ENCODE assay signal across 8 cellular contexts in genomic region chr1:59879556-59879955, GRCh38.
DNase-seq lines count a peak whose midpoint lies in the region.

No MANE protein-coding gene starts in this region.

- H3K4me3 ChIP-seq in iPS DF 6.9 (ENCODE audit: low read length) = no peak overlapping the region

- H3K9me3 ChIP-seq in iPS DF 6.9 (ENCODE audit: control insufficient read depth, insufficient read depth, low read length) = no peaks in the 10 kb centered on the region

- no CpG with 5 or more reads among the region's 5 CpGs for WGBS in iPS DF 6.9 (ENCODE audit: insufficient coverage, insufficient read length)

- DNase-seq in NCI-H2081 (lab: John Stamatoyannopoulos, UW) (peak; percentile 38 to 54), NCI-H2081 treated with DMSO at 0.1 percent for 48 hours (lab: John Stamatoyannopoulos, UW) (no peak), HPDE6-E6E7 (ENCODE audit: extremely low spot score) (peak; percentile 67), SHP77 (lab: John Stamatoyannopoulos, UW) (peak; percentile 20 to 50), amygdala (lab: John Stamatoyannopoulos, UW) (peak in 39 of 56 donors; percentile 1 to 85 (median 33)), iPS DF 6.9 (ENCODE audit: low read depth, low spot score) (peak; percentile 57), GF-D8 (lab: John Stamatoyannopoulos, UW) (no peak)
- peak; percentile 43 to 53 for DNase-seq in stimulated activated CD4-positive, alpha-beta T cell treated with anti-CD3 and anti-CD28 coated beads, Interleukin-2, amount 100 ng/mL, for 24 hours

- H3K27ac ChIP-seq in iPS DF 6.9 (ENCODE audit: low read length) = no peak overlapping the region

- H3K4me1 ChIP-seq in iPS DF 6.9 (ENCODE audit: control insufficient read depth, insufficient read depth, low read length) = no peaks in the 10 kb centered on the region

- no peaks in the 10 kb centered on the region for H3K27me3 ChIP-seq in iPS DF 6.9 (ENCODE audit: control insufficient read depth, insufficient read depth, low read length)

- no peaks in the 10 kb centered on the region for H3K36me3 ChIP-seq in iPS DF 6.9 (ENCODE audit: control insufficient read depth, insufficient read depth, low read length)

Comparison
In these comparisons a context has a peak if more than half of its experiments do, and no peak if none do; other contexts are left out.
1. DNase-seq: peak in NCI-H2081 (2 of 2), HPDE6-E6E7 (single experiment), SHP77 (2 of 2), amygdala (39 of 56), iPS DF 6.9 (single experiment) and stimulated activated CD4-positive, alpha-beta T cell treated with anti-CD3 and anti-CD28 coated beads, Interleukin-2, amount 100 ng/mL, for 24 hours (2 of 2); none in NCI-H2081 treated with DMSO at 0.1 percent for 48 hours (single experiment) and GF-D8 (single experiment).